In genomic region chr7:82839063-82839462, GRCh38 we compare ENCODE assay signal across 2 cellular contexts.
TF ChIP-seq lines count a peak whose summit lies in the region.

No MANE protein-coding gene starts in this region.

TF ChIP-seq in GM23338, 12 proteins besides CTCF, POLR2A, EP300 and RAD21 (continued from another document):
- no peak for TF ChIP-seq JUNB (IDR thresholded peaks at IDR 0.05; ENCODE audit: unreplicated experiment)
- TF ChIP-seq POLR2AphosphoS5 (IDR thresholded peaks at IDR 0.05; ENCODE audit: low read depth) = no peak
- TF ChIP-seq ZNF331 (CRISPR knock-in tag; IDR thresholded peaks at IDR 0.05; ENCODE audit: low read depth) = no peak
- TF ChIP-seq CREB1 (CRISPR knock-in tag; IDR thresholded peaks at IDR 0.05; ENCODE audit: low read depth) = no peak
- TF ChIP-seq ETS1 (IDR thresholded peaks at IDR 0.05) = no peak
- no peak for TF ChIP-seq ZNF462 (CRISPR knock-in tag; IDR thresholded peaks at IDR 0.05)

TF ChIP-seq in endothelial cell of umbilical vein, 7 proteins besides CTCF, POLR2A, EP300 and RAD21 (continued from another document):
- no peak for TF ChIP-seq MYC (IDR thresholded peaks at IDR 0.05; ENCODE audit: low read depth, low read length)
- TF ChIP-seq MAX (IDR thresholded peaks at IDR 0.05; ENCODE audit: insufficient read depth, insufficient read length) = no peak
- no peak for TF ChIP-seq GATA2 (IDR thresholded peaks at IDR 0.05; ENCODE audit: insufficient read depth, insufficient read length, low read depth, low read length)
- TF ChIP-seq FOS (IDR thresholded peaks at IDR 0.05; ENCODE audit: borderline replicate concordance, insufficient read depth, low read length) = peak; percentile 26
- TF ChIP-seq POLR2AphosphoS5 (IDR thresholded peaks at IDR 0.05; ENCODE audit: insufficient read depth, low read depth, low read length) = no peak
- no peak for TF ChIP-seq EZH2 (IDR thresholded peaks at IDR 0.05; ENCODE audit: borderline replicate concordance, low read depth, low read length, severe bottlenecking)
TF ChIP-seq in endothelial cell of umbilical vein: peak in this region for 1.
